ENCODE assay signal across 1 cellular context in the genomic region with DNA sequence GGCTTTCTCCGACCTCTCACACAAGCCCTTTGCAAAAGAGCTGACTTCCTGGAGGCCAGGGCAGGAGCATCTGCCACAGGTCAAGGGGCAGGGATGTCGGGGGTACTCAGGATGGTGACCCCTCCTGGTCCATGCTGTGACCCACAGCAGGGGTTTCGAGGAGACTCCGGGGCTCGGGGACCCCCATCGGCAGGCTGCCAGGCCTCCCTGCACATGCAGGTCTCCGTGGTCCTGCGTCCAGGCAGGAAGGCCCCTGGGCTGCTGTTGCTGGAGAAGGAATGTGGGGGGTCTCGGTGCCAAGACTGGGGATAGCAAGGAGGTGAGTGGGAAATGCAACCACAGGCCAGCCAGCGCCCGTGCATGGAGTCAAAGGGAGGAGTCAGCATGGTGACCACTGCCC.
TF ChIP-seq lines count a peak whose summit lies in the region.

No MANE protein-coding gene starts in this region.

TF ChIP-seq in K562, 482 proteins besides CTCF, POLR2A, EP300 and RAD21:
- TF ChIP-seq POLR2G (IDR thresholded peaks at IDR 0.05; ENCODE audit: low read depth, low read length) (peak; percentile 63), STAT5B (CRISPR knock-in tag; IDR thresholded peaks at IDR 0.05) (no peak), XRCC4 (IDR thresholded peaks at IDR 0.05; ENCODE audit: extremely low read depth, insufficient read depth, insufficient read length) (no peak), ARID2 (IDR thresholded peaks at IDR 0.05) (no peak)
